ENCODE assay signal across 1 cellular context in the genomic region with DNA sequence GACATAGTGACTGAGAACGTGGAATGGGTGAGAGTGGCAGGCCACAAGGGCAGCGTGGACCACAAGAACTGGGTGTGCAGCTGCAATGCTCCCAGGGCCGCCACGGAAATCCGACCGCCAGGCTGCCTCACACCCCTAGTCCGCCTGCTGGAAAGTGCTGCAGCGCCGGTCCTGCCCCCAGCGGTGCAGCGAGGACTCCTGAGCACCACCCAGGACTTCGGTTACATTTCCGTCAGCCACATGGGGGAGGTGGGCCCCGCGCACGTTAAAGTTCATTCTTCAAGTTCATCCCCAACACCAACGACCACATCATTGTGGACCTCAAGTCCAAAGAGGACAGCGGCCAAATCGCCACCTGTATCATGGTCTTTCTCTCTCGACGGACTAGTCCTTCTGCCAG.
A peak's percentile ranks its signal among the peaks of the same experiment; 100 is the strongest.
TF ChIP-seq lines count a peak whose summit lies in the region.

No MANE protein-coding gene starts in this region.

TF ChIP-seq in K562, 482 proteins besides CTCF, POLR2A, EP300 and RAD21 (continued from another document and continues in another):
- TF ChIP-seq BCLAF1 (IDR thresholded peaks at IDR 0.05; ENCODE audit: borderline replicate concordance in 1 of 2, control insufficient read depth in 1 of 2, low read depth in 2 of 2, low read length in 1 of 2), result 0 out of 4 replicates have a peak, but pooled peaks of 1 of the 2 experiments have one; percentile 64
- TF ChIP-seq, protein P1, sequence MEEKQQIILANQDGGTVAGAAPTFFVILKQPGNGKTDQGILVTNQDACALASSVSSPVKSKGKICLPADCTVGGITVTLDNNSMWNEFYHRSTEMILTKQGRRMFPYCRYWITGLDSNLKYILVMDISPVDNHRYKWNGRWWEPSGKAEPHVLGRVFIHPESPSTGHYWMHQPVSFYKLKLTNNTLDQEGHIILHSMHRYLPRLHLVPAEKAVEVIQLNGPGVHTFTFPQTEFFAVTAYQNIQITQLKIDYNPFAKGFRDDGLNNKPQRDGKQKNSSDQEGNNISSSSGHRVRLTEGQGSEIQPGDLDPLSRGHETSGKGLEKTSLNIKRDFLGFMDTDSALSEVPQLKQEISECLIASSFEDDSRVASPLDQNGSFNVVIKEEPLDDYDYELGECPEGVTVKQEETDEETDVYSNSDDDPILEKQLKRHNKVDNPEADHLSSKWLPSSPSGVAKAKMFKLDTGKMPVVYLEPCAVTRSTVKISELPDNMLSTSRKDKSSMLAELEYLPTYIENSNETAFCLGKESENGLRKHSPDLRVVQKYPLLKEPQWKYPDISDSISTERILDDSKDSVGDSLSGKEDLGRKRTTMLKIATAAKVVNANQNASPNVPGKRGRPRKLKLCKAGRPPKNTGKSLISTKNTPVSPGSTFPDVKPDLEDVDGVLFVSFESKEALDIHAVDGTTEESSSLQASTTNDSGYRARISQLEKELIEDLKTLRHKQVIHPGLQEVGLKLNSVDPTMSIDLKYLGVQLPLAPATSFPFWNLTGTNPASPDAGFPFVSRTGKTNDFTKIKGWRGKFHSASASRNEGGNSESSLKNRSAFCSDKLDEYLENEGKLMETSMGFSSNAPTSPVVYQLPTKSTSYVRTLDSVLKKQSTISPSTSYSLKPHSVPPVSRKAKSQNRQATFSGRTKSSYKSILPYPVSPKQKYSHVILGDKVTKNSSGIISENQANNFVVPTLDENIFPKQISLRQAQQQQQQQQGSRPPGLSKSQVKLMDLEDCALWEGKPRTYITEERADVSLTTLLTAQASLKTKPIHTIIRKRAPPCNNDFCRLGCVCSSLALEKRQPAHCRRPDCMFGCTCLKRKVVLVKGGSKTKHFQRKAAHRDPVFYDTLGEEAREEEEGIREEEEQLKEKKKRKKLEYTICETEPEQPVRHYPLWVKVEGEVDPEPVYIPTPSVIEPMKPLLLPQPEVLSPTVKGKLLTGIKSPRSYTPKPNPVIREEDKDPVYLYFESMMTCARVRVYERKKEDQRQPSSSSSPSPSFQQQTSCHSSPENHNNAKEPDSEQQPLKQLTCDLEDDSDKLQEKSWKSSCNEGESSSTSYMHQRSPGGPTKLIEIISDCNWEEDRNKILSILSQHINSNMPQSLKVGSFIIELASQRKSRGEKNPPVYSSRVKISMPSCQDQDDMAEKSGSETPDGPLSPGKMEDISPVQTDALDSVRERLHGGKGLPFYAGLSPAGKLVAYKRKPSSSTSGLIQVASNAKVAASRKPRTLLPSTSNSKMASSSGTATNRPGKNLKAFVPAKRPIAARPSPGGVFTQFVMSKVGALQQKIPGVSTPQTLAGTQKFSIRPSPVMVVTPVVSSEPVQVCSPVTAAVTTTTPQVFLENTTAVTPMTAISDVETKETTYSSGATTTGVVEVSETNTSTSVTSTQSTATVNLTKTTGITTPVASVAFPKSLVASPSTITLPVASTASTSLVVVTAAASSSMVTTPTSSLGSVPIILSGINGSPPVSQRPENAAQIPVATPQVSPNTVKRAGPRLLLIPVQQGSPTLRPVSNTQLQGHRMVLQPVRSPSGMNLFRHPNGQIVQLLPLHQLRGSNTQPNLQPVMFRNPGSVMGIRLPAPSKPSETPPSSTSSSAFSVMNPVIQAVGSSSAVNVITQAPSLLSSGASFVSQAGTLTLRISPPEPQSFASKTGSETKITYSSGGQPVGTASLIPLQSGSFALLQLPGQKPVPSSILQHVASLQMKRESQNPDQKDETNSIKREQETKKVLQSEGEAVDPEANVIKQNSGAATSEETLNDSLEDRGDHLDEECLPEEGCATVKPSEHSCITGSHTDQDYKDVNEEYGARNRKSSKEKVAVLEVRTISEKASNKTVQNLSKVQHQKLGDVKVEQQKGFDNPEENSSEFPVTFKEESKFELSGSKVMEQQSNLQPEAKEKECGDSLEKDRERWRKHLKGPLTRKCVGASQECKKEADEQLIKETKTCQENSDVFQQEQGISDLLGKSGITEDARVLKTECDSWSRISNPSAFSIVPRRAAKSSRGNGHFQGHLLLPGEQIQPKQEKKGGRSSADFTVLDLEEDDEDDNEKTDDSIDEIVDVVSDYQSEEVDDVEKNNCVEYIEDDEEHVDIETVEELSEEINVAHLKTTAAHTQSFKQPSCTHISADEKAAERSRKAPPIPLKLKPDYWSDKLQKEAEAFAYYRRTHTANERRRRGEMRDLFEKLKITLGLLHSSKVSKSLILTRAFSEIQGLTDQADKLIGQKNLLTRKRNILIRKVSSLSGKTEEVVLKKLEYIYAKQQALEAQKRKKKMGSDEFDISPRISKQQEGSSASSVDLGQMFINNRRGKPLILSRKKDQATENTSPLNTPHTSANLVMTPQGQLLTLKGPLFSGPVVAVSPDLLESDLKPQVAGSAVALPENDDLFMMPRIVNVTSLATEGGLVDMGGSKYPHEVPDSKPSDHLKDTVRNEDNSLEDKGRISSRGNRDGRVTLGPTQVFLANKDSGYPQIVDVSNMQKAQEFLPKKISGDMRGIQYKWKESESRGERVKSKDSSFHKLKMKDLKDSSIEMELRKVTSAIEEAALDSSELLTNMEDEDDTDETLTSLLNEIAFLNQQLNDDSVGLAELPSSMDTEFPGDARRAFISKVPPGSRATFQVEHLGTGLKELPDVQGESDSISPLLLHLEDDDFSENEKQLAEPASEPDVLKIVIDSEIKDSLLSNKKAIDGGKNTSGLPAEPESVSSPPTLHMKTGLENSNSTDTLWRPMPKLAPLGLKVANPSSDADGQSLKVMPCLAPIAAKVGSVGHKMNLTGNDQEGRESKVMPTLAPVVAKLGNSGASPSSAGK (IDR thresholded peaks at IDR 0.05), result peak; percentile 97
- TF ChIP-seq ZNF586 (CRISPR knock-in tag; conservative IDR thresholded peaks at IDR 0.05), result no peak
- TF ChIP-seq RBM17 (IDR thresholded peaks at IDR 0.05; ENCODE audit: borderline replicate concordance, low read depth, low read length), result no peak
- no peak for TF ChIP-seq C11orf30 (IDR thresholded peaks at IDR 0.05; ENCODE audit: low read depth)
- no peak for TF ChIP-seq MAFG (tag; conservative IDR thresholded peaks at IDR 0.05)
- peak; percentile 84; the same call in 1 of the 2 replicates for TF ChIP-seq PRMT5 (CRISPR knock-in tag; IDR thresholded peaks at IDR 0.05)
- TF ChIP-seq ZNF57 (CRISPR knock-in tag; IDR thresholded peaks at IDR 0.05), result no peak
- TF ChIP-seq POU5F1 (IDR thresholded peaks at IDR 0.05; ENCODE audit: borderline replicate concordance, low read depth, low read length, partially characterized antibody), result no peak
- TF ChIP-seq, protein P2, sequence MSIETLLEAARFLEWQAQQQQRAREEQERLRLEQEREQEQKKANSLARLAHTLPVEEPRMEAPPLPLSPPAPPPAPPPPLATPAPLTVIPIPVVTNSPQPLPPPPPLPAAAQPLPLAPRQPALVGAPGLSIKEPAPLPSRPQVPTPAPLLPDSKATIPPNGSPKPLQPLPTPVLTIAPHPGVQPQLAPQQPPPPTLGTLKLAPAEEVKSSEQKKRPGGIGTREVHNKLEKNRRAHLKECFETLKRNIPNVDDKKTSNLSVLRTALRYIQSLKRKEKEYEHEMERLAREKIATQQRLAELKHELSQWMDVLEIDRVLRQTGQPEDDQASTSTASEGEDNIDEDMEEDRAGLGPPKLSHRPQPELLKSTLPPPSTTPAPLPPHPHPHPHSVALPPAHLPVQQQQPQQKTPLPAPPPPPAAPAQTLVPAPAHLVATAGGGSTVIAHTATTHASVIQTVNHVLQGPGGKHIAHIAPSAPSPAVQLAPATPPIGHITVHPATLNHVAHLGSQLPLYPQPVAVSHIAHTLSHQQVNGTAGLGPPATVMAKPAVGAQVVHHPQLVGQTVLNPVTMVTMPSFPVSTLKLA (conservative IDR thresholded peaks at IDR 0.05), result no peak
- TF ChIP-seq RBM22 (IDR thresholded peaks at IDR 0.05; ENCODE audit: low read depth, low read length, poor library complexity, severe bottlenecking), result no peak
- no peak for TF ChIP-seq EZH2 (IDR thresholded peaks at IDR 0.05; ENCODE audit: borderline replicate concordance, low read depth, low read length)
- no peak for TF ChIP-seq MAFF (IDR thresholded peaks at IDR 0.05; ENCODE audit: low read length)
- TF ChIP-seq ZNF224 (CRISPR knock-in tag; IDR thresholded peaks at IDR 0.05), result peak; percentile 43; the same call in 1 of the 2 replicates
- TF ChIP-seq CHD2 (IDR thresholded peaks at IDR 0.05; ENCODE audit: low read depth, low read length), result no peak
- TF ChIP-seq, protein P3, sequence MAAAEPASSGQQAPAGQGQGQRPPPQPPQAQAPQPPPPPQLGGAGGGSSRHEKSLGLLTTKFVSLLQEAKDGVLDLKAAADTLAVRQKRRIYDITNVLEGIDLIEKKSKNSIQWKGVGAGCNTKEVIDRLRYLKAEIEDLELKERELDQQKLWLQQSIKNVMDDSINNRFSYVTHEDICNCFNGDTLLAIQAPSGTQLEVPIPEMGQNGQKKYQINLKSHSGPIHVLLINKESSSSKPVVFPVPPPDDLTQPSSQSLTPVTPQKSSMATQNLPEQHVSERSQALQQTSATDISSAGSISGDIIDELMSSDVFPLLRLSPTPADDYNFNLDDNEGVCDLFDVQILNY (CRISPR knock-in tag; IDR thresholded peaks at IDR 0.05), result peak; percentile 87; the same call in 1 of the 2 replicates
- TF ChIP-seq KDM4B (IDR thresholded peaks at IDR 0.05; ENCODE audit: borderline replicate concordance in 2 of 2, low read depth in 1 of 2), result 0 out of 4 replicates have a peak, but pooled peaks of 1 of the 2 experiments have one; percentile 39
- no peak for TF ChIP-seq MYNN (IDR thresholded peaks at IDR 0.05)
- no peak for TF ChIP-seq MYNN (CRISPR knock-in tag; IDR thresholded peaks at IDR 0.05)
- TF ChIP-seq SMARCC2 (IDR thresholded peaks at IDR 0.05; ENCODE audit: low read depth), result no peak
- peak; percentile 50 for TF ChIP-seq KAT2B (IDR thresholded peaks at IDR 0.05; ENCODE audit: low read depth, low read length)
- no peak for TF ChIP-seq YBX1 (IDR thresholded peaks at IDR 0.05)
- TF ChIP-seq HCFC1 (IDR thresholded peaks at IDR 0.05; ENCODE audit: low read depth, low read length), result no peak
- TF ChIP-seq CREB1 (IDR thresholded peaks at IDR 0.05), result no peak
- peak; percentile 76 for TF ChIP-seq CREB1 (CRISPR knock-in tag; IDR thresholded peaks at IDR 0.05)
- TF ChIP-seq TEAD2 (tag; IDR thresholded peaks at IDR 0.05), result no peak
- TF ChIP-seq BACH1 (tag; IDR thresholded peaks at IDR 0.05), result no peak
- 0 out of 2 replicates have a peak, but pooled peaks have one; percentile 57 for TF ChIP-seq KLF13 (tag; IDR thresholded peaks at IDR 0.05; ENCODE audit: borderline replicate concordance, low read depth)
- TF ChIP-seq DIDO1 (tag; IDR thresholded peaks at IDR 0.05; ENCODE audit: low read depth), result peak; percentile 54; the same call in 1 of the 2 replicates
- TF ChIP-seq NRF1 (conservative IDR thresholded peaks at IDR 0.05 in 1 of 2, IDR thresholded peaks at IDR 0.05 in 1 of 2), result peak; percentile 47 to 52; a peak in 3 of 4 replicates
- no peak for TF ChIP-seq STAT5B (CRISPR knock-in tag; IDR thresholded peaks at IDR 0.05)
- no peak for TF ChIP-seq ZNF175 (CRISPR knock-in tag; IDR thresholded peaks at IDR 0.05; ENCODE audit: low read depth)
- peak; percentile 26; the same call in 1 of the 2 replicates for TF ChIP-seq RBFOX2 (IDR thresholded peaks at IDR 0.05; ENCODE audit: low read depth, low read length)
- TF ChIP-seq MYC (IDR thresholded peaks at IDR 0.05; ENCODE audit: low read depth, low read length), result peak; percentile 46; the same call in 1 of the 2 replicates
- no peak for TF ChIP-seq MYC (CRISPR knock-in tag; IDR thresholded peaks at IDR 0.05; ENCODE audit: borderline replicate concordance, low read depth)
- TF ChIP-seq NCOA1 (IDR thresholded peaks at IDR 0.05; ENCODE audit: low read depth), result no peak
- TF ChIP-seq PTTG1 (tag; IDR thresholded peaks at IDR 0.05; ENCODE audit: low read depth), result no peak
- TF ChIP-seq POLR2G (IDR thresholded peaks at IDR 0.05; ENCODE audit: low read depth, low read length), result 0 out of 2 replicates have a peak, but pooled peaks have one; percentile 24
- no peak for TF ChIP-seq KAT8 (IDR thresholded peaks at IDR 0.05; ENCODE audit: low read depth)
- TF ChIP-seq TFAP4 (CRISPR knock-in tag; IDR thresholded peaks at IDR 0.05; ENCODE audit: borderline replicate concordance), result peak; percentile 44; the same call in 1 of the 2 replicates
- TF ChIP-seq HNRNPK (IDR thresholded peaks at IDR 0.05; ENCODE audit: low read depth, low read length, poor library complexity, severe bottlenecking), result no peak
- no peak for TF ChIP-seq E2F3 (CRISPR knock-in tag; IDR thresholded peaks at IDR 0.05)
- TF ChIP-seq PHTF2 (CRISPR knock-in tag; IDR thresholded peaks at IDR 0.05), result no peak
- no peak for TF ChIP-seq SAFB2 (IDR thresholded peaks at IDR 0.05; ENCODE audit: borderline replicate concordance, low read depth, low read length, severe bottlenecking)
- no peak for TF ChIP-seq PCBP1 (IDR thresholded peaks at IDR 0.05; ENCODE audit: low read depth, low read length, poor library complexity, severe bottlenecking)
